ENCODE assay signal across 25 cellular contexts in the genomic region with DNA sequence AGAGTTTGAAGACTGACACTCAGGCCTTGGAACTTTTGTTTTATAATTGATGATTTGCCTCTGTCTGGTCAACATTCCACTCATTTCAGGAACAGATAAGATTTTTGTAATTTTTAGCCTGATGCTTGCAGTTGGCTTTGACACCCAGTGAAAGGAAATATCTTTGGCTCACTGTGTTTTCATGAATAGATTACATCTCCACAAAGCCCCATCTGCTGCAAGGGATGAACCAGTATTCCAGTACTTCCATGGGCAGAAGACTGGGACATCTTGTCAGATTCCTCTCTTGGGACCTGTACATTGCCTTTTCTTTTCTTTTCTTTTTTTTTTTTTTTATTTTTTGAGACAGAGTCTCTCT. TPM values are rescaled to one million over a fixed set of nuclear protein-coding genes. Genes with fewer than 3 reads are reported as not detected.
DNase-seq lines count a peak whose midpoint lies in the region; ATAC-seq and TF ChIP-seq lines count a peak whose summit lies in the region.
"Had no signal": no experiment of that assay in that cellular context is flagged by ENCODE, and none has a peak within 500 bp of the region (broad histone marks: within the 10 kb centered on the region; RNA-seq: fewer than 3 reads in every experiment).

No MANE protein-coding gene starts in this region.

- DNase-seq in AG10803 (ENCODE audit: low read depth) (peak; percentile 72), EH (ENCODE audit: low read depth) (peak; percentile 70), NCI-H226 (peak; percentile 28), fibroblast of the aortic adventitia (ENCODE audit: low read depth) (peak; percentile 62), left ventricle myocardium inferior (no peak), testis (no peak)
- no peak for DNase-seq in activated CD4-positive, alpha-beta T cell treated with anti-CD3 and anti-CD28 coated beads for 1 hour
- no peak for DNase-seq in activated CD8-positive, alpha-beta T cell treated with anti-CD3 and anti-CD28 coated beads for 36 hours
- DNase-seq: CD4-positive, alpha-beta T cell; COR-L47; DMS153; GDM1; H7; MG63; NCI-H1048; NCI-H1417 treated with DMSO at 0.1 percent for 48 hours; NCI-H187; NCI-H2107; NCI-H2227 treated with DMSO at 0.1 percent for 48 hours; NCI-H510A treated with DMSO at 0.1 percent for 48 hours; NCI-H774; OCI-M1; SHP77 had no signal

- H3K4me3 ChIP-seq in AG10803 (ENCODE audit: low read length) (no peak overlapping the region), fibroblast of the aortic adventitia (ENCODE audit: low read depth, low read length) (no peak overlapping the region), left ventricle myocardium inferior (no peak overlapping the region), testis (no peak overlapping the region)
- H3K4me3 ChIP-seq: K562, MG63 had no signal

- TF ChIP-seq CTCF in AG10803 (conservative IDR thresholded peaks at IDR 0.05; ENCODE audit: low read length): no peak
- no peak for TF ChIP-seq CTCF in fibroblast of the aortic adventitia (IDR thresholded peaks at IDR 0.05; ENCODE audit: insufficient read depth, low read length)
- no peak for TF ChIP-seq CTCF in left ventricle myocardium inferior (IDR thresholded peaks at IDR 0.05; ENCODE audit: borderline replicate concordance)
- TF ChIP-seq CTCF in testis (IDR thresholded peaks at IDR 0.05): no peak
- no peak for TF ChIP-seq CTCF in activated CD8-positive, alpha-beta T cell treated with anti-CD3 and anti-CD28 coated beads for 36 hours (IDR thresholded peaks at IDR 0.05)

- intact Hi-C loops in left ventricle myocardium inferior (cut with micrococcal nuclease) (no loop called here), testis (cut with DNase I; ENCODE audit: low total_unique reads) (no loop called here)
- intact Hi-C loops in activated CD8-positive, alpha-beta T cell treated with anti-CD3 and anti-CD28 coated beads for 36 hours (cut with micrococcal nuclease): no loop called here

- no peaks in the 10 kb centered on the region for H3K4me1 Mint-ChIP-seq in activated CD8-positive, alpha-beta T cell treated with anti-CD3 and anti-CD28 coated beads for 36 hours (ENCODE audit: low read depth)

- H3K36me3 ChIP-seq in left ventricle myocardium inferior: peaks cover 30% of the 10 kb centered on the region
- H3K36me3 ChIP-seq in testis (ENCODE audit: low read depth, missing control alignments): no peaks in the 10 kb centered on the region
- H3K36me3 ChIP-seq: MG63 had no signal

- no peaks in the 10 kb centered on the region for H3K4me1 ChIP-seq in left ventricle myocardium inferior
- no peaks in the 10 kb centered on the region for H3K4me1 ChIP-seq in testis

- POLR2A ChIA-PET in activated CD8-positive, alpha-beta T cell treated with anti-CD3 and anti-CD28 coated beads for 36 hours (lab: Charles Lee): no interaction called here

- no peaks in the 10 kb centered on the region for H3K9me3 ChIP-seq in left ventricle myocardium inferior (replicated peaks)
- H3K9me3 ChIP-seq in testis: no peaks in the 10 kb centered on the region
- H3K9me3 ChIP-seq: MG63 had no signal

- ATAC-seq in activated CD8-positive, alpha-beta T cell treated with anti-CD3 and anti-CD28 coated beads for 36 hours: no peak
- ATAC-seq: K562 had no signal

- no peak for TF ChIP-seq POLR2A in testis (IDR thresholded peaks at IDR 0.05)

- peaks cover 23% of the 10 kb centered on the region for H3K36me3 Mint-ChIP-seq in activated CD8-positive, alpha-beta T cell treated with anti-CD3 and anti-CD28 coated beads for 36 hours (ENCODE audit: low read depth)

- H3K27ac ChIP-seq in left ventricle myocardium inferior (replicated peaks): no peak overlapping the region
- no peak overlapping the region for H3K27ac ChIP-seq in testis

- no peaks in the 10 kb centered on the region for H3K9me3 Mint-ChIP-seq in activated CD8-positive, alpha-beta T cell treated with anti-CD3 and anti-CD28 coated beads for 36 hours
- H3K9me3 Mint-ChIP-seq: CD4-positive, alpha-beta T cell had no signal

- H3K27me3 Mint-ChIP-seq in activated CD8-positive, alpha-beta T cell treated with anti-CD3 and anti-CD28 coated beads for 36 hours: no peaks in the 10 kb centered on the region
- H3K27me3 Mint-ChIP-seq: CD4-positive, alpha-beta T cell had no signal

- H3K27me3 ChIP-seq in left ventricle myocardium inferior (ENCODE audit: low read depth) (no peaks in the 10 kb centered on the region), testis (no peaks in the 10 kb centered on the region)
- H3K27me3 ChIP-seq: MG63 had no signal

- no peak overlapping the region for H3K4me3 Mint-ChIP-seq in activated CD8-positive, alpha-beta T cell treated with anti-CD3 and anti-CD28 coated beads for 36 hours
- H3K4me3 Mint-ChIP-seq: CD4-positive, alpha-beta T cell had no signal

- no peak overlapping the region for H3K27ac Mint-ChIP-seq in activated CD8-positive, alpha-beta T cell treated with anti-CD3 and anti-CD28 coated beads for 36 hours
- H3K27ac Mint-ChIP-seq: CD4-positive, alpha-beta T cell had no signal

- CTCF ChIA-PET in activated CD8-positive, alpha-beta T cell treated with anti-CD3 and anti-CD28 coated beads for 36 hours (lab: Charles Lee): interaction anchor here (1.5 kb wide), 1 partner anchor 17 kb away, joined by 4 read pairs; no protein-coding TSS in a partner anchor

RNA-seq across cellular contexts. Expression of a gene that starts 28.4 kb away (rescaled TPM):
- total RNA-seq in fibroblast of the aortic adventitia (ENCODE audit: low replicate concordance) (0.45 and 1.6 TPM in 2 replicates), left ventricle myocardium inferior (not detected), testis (100 to 1,000 TPM; 133 to 449 TPM)
- polyA plus RNA-seq in testis (ENCODE audit: insufficient read depth, low read depth, low replicate concordance): 695 TPM
- total RNA-seq in activated CD8-positive, alpha-beta T cell treated with anti-CD3 and anti-CD28 coated beads for 36 hours: not detected
- total RNA-seq: CD4-positive, alpha-beta T cell; K562; RPMI7951 had no signal
- polyA plus RNA-seq: K562 had no signal

RNA-seq across cellular contexts. Expression of a gene that starts 30.9 kb away (rescaled TPM):
- total RNA-seq in fibroblast of the aortic adventitia (ENCODE audit: low replicate concordance): 3.3 and 5.6 TPM in 2 replicates
- total RNA-seq in left ventricle myocardium inferior: 1.8 TPM
- 10 to 100 TPM; 11.0 to 13.2 TPM for total RNA-seq in testis
- polyA plus RNA-seq in testis (ENCODE audit: insufficient read depth, low read depth, low replicate concordance): 13.0 TPM
- 10 to 100 TPM; 10.0 to 10.7 TPM for total RNA-seq in activated CD8-positive, alpha-beta T cell treated with anti-CD3 and anti-CD28 coated beads for 36 hours

Comparison
In these comparisons a context has a peak if more than half of its experiments do, and no peak if none do; other contexts are left out.
1. DNase-seq: peak in AG10803 (single experiment), EH (single experiment), NCI-H226 (single experiment) and fibroblast of the aortic adventitia (single experiment); none in left ventricle myocardium inferior (single experiment), testis (single experiment), activated CD4-positive, alpha-beta T cell treated with anti-CD3 and anti-CD28 coated beads for 1 hour (single experiment) and activated CD8-positive, alpha-beta T cell treated with anti-CD3 and anti-CD28 coated beads for 36 hours (single experiment).
2. RNA of a gene that starts 28.4 kb away (total RNA-seq): 133 to 449 TPM in testis; 0.45 to 1.6 TPM in fibroblast of the aortic adventitia, not detected in left ventricle myocardium inferior (single experiment) and not detected in activated CD8-positive, alpha-beta T cell treated with anti-CD3 and anti-CD28 coated beads for 36 hours; every median in the first group is over 10 times any median in the second.